In the genomic region with DNA sequence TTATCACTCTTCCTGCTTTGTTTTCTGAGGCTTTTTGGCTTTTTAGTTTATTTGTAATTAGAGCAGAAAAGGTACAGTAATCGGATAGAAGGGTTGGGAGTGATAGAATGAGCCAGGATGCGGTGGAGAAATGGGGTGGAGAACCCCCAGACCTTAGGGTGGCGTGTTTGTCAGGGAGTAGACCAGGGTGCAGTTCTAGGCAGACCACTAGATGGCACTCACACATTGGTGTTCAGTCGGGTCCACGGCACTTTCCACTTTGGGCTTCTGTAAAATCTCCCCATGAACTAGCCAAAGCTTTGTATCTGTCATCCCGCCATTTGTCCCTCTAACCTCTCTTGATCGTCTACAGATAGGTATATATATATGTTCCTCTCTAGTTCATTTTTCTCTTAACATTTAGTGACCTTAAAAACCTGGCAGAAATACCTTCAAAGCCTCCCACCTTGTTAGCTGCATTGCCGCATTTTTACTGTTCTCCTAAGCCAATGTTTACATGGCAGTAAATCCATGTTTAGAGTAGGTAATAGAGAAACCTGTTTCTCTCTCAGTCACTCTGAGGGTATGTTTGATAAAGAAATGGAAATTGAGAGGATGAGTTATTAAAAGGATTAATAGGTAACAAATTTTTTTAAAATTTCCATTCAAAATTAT, we compare ENCODE assay signal across 8 cellular contexts. TPM values are rescaled to one million over a fixed set of nuclear protein-coding genes. Genes with fewer than 3 reads are reported as not detected.
DNase-seq lines count a peak whose midpoint lies in the region; ATAC-seq and TF ChIP-seq lines count a peak whose summit lies in the region.

No MANE protein-coding gene starts in this region.

- H3K36me3 ChIP-seq in adrenal gland (replicated peaks in 1 of 2) (no peaks in the 10 kb centered on the region), left ventricle myocardium inferior (no peaks in the 10 kb centered on the region)

- H3K4me1 ChIP-seq in adrenal gland (replicated peaks in 1 of 2), result no peaks in the 10 kb centered on the region
- H3K4me1 ChIP-seq in left ventricle myocardium inferior, result peaks cover 28% of the 10 kb centered on the region

- ATAC-seq in HG02678 (IDR thresholded peaks at IDR 0.05; ENCODE audit: unreplicated experiment), result peak; percentile 53
- ATAC-seq in GM21367 (IDR thresholded peaks at IDR 0.05; ENCODE audit: unreplicated experiment), result no peak

- DNase-seq in GF-D8 (lab: John Stamatoyannopoulos, UW) (peak; percentile 11), NCI-H1436 (lab: John Stamatoyannopoulos, UW) (peak; percentile 54), T-helper 1 cell (peak; percentile 58 to 81 (median 76)), adrenal gland (peak; percentile 65 to 91 (median 83)), left ventricle myocardium inferior (peak; percentile 67), renal cortical epithelial cell (ENCODE audit: low read depth) (peak; percentile 66)

- 12 to 15% (median 14%) methylated on average over 7 to 8 of the region's 8 CpGs for WGBS in adrenal gland, 4 donors

- H3K27ac ChIP-seq in adrenal gland (no peak overlapping the region), left ventricle myocardium inferior (replicated peaks) (no peak overlapping the region)

- H3K4me3 ChIP-seq in adrenal gland, result no peak overlapping the region
- no peak overlapping the region for H3K4me3 ChIP-seq in left ventricle myocardium inferior

- intact Hi-C loops in adrenal gland (cut with DNase I), result loop anchor here in 1 of 2 donors (10.0 kb wide), 3 partner anchors 259 to 1469 kb away; no protein-coding TSS in a partner anchor
- intact Hi-C loops in left ventricle myocardium inferior (cut with micrococcal nuclease), result loop anchor here (2.0 to 10.0 kb wide), 3 partner anchors 259 to 859 kb away; no protein-coding TSS in a partner anchor

- H3K9me3 ChIP-seq in adrenal gland (replicated peaks in 1 of 3) (no peaks in the 10 kb centered on the region), left ventricle myocardium inferior (replicated peaks) (no peaks in the 10 kb centered on the region)

- peak; percentile 80 to 93 (median 88) for TF ChIP-seq CTCF in adrenal gland (IDR thresholded peaks at IDR 0.05)
- TF ChIP-seq CTCF in left ventricle myocardium inferior (IDR thresholded peaks at IDR 0.05; ENCODE audit: borderline replicate concordance), result peak; percentile 92

- H3K27me3 ChIP-seq in adrenal gland (no peaks in the 10 kb centered on the region), left ventricle myocardium inferior (ENCODE audit: low read depth) (no peaks in the 10 kb centered on the region)

- TF ChIP-seq POLR2A in adrenal gland (IDR thresholded peaks at IDR 0.05), result no peak

RNA-seq across cellular contexts. Expression of gene CLYBL, which starts 49.7 kb away (rescaled TPM):
- total RNA-seq in adrenal gland (10 to 100 TPM in 6 of 8 donors, 1 to 10 TPM in 2; 5.0 to 29.9 (median 15.8) TPM), left ventricle myocardium inferior (25.5 TPM), renal cortical epithelial cell (2.8 and 11.0 TPM in 2 replicates)
- polyA plus RNA-seq in adrenal gland, result 10 to 100 TPM in 1 of 3 donors, 1 to 10 TPM in 2; 8.3 to 22.3 (median 8.6) TPM

Comparison
In these comparisons a context has a peak if more than half of its experiments do, and no peak if none do; other contexts are left out.
1. DNase-seq: peak in every context shown above with its lines; median percentile 83 in adrenal gland; 76 in T-helper 1 cell; 67 in left ventricle myocardium inferior; 66 in renal cortical epithelial cell; 54 in NCI-H1436; 11 in GF-D8.